21 cellular contexts compared by ENCODE assay signal in the genomic region with DNA sequence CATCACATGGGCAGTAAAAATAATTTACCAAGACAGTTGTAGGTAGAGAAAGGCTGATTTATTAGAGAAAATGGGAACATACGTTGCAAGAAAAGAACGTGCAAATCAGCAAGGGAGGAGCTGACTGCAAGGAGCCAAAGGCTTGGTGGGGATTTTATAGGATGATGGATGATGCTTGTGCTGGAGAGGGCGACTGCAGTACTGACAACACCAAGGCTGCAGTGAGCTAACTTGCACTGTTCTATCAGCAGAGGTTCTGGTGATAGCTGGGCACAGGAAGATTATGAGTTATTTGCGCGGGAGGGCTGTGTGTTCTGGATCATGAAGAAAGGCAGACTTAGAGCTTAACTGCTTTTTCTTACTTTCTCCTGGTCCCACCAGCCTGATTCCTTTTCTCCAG.
DNase-seq lines count a peak whose midpoint lies in the region; ATAC-seq and TF ChIP-seq lines count a peak whose summit lies in the region.
"Had no signal": no experiment of that assay in that cellular context is flagged by ENCODE, and none has a peak within 500 bp of the region (broad histone marks: within the 10 kb centered on the region; RNA-seq: fewer than 3 reads in every experiment).

No MANE protein-coding gene starts in this region.

- no peaks in the 10 kb centered on the region for H3K36me3 ChIP-seq in upper lobe of right lung

- DNase-seq in activated B cell treated with CpG ODN at 0.5 μM for 24 hours, result no peak
- peak; percentile 46 for DNase-seq in left kidney (ENCODE audit: low read depth, low spot score)
- DNase-seq in posterior vena cava (ENCODE audit: low spot score), result peak; percentile 20
- peak; percentile 17 for DNase-seq in upper lobe of right lung
- DNase-seq in stimulated activated CD4-positive, alpha-beta T cell treated with anti-CD3 and anti-CD28 coated beads, Interleukin-2, amount 100 ng/mL, for 48 hours, result no peak
- no peak for DNase-seq in activated CD8-positive, alpha-beta memory T cell treated with anti-CD3 and anti-CD28 coated beads for 24 hours
- DNase-seq in NCI-H1417 treated with DMSO at 0.1 percent for 48 hours (lab: John Stamatoyannopoulos, UW), result no peak
- DNase-seq: ACHN; C1 segment of cervical spinal cord; Calu3; CD8-positive, alpha-beta memory T cell; DMS153; IMR-90; MV-4-11; NCI-H1105 treated with DMSO at 0.1 percent for 48 hours; NCI-H1694 treated with DMSO at 0.1 percent for 48 hours; NCI-H2081 treated with DMSO at 0.1 percent for 48 hours; SHP77 treated with DMSO at 0.1 percent for 48 hours had no signal

- H3K27ac Mint-ChIP-seq in activated B cell treated with CpG ODN at 0.5 μM for 24 hours, result peak overlapping the region; percentile 6
- H3K27ac Mint-ChIP-seq: CD8-positive, alpha-beta memory T cell had no signal

- H3K4me1 Mint-ChIP-seq in activated B cell treated with CpG ODN at 0.5 μM for 24 hours, result peaks cover 4% of the 10 kb centered on the region
- H3K4me1 Mint-ChIP-seq: CD8-positive, alpha-beta memory T cell had no signal

- POLR2A ChIA-PET in activated B cell treated with CpG ODN at 0.5 μM for 24 hours (lab: Charles Lee), result no interaction called here

- H3K9me3 ChIP-seq in upper lobe of right lung, result no peaks in the 10 kb centered on the region

- H3K27me3 Mint-ChIP-seq in activated B cell treated with CpG ODN at 0.5 μM for 24 hours, result no peaks in the 10 kb centered on the region

- H3K4me3 Mint-ChIP-seq in activated B cell treated with CpG ODN at 0.5 μM for 24 hours, result no peak overlapping the region
- H3K4me3 Mint-ChIP-seq: CD8-positive, alpha-beta memory T cell had no signal

- ATAC-seq in activated B cell treated with CpG ODN at 0.5 μM for 24 hours (ENCODE audit: low read depth) (no peak), upper lobe of right lung (no peak), GM21528 (IDR thresholded peaks at IDR 0.05; ENCODE audit: low FRiP score, unreplicated experiment) (no peak)

- no peak overlapping the region for H3K4me3 ChIP-seq in upper lobe of right lung
- H3K4me3 ChIP-seq: SK-N-MC had no signal

- intact Hi-C loops in activated B cell treated with CpG ODN at 0.5 μM for 24 hours (cut with micrococcal nuclease), result no loop called here
- intact Hi-C loops in posterior vena cava (cut with DNase I), result loop anchor here in 1 of 2 donors (10.0 kb wide), 2 partner anchors 65 to 265 kb away; partner anchors contain the start of gene GADD45G
- intact Hi-C loops in upper lobe of right lung (cut with DNase I), result no loop called here

- no peak overlapping the region for H3K27ac ChIP-seq in upper lobe of right lung
- H3K27ac ChIP-seq: RWPE1, SK-N-MC had no signal

- peaks cover 10% of the 10 kb centered on the region for H3K4me1 ChIP-seq in upper lobe of right lung

- no peaks in the 10 kb centered on the region for H3K9me3 Mint-ChIP-seq in activated B cell treated with CpG ODN at 0.5 μM for 24 hours
- H3K9me3 Mint-ChIP-seq: CD8-positive, alpha-beta memory T cell had no signal

- TF ChIP-seq CTCF in activated B cell treated with CpG ODN at 0.5 μM for 24 hours (IDR thresholded peaks at IDR 0.05), result no peak
- no peak for TF ChIP-seq CTCF in upper lobe of right lung (IDR thresholded peaks at IDR 0.05)

- H3K36me3 Mint-ChIP-seq in activated B cell treated with CpG ODN at 0.5 μM for 24 hours (ENCODE audit: low read depth), result no peaks in the 10 kb centered on the region
- H3K36me3 Mint-ChIP-seq: CD8-positive, alpha-beta memory T cell had no signal

- CTCF ChIA-PET in activated B cell treated with CpG ODN at 0.5 μM for 24 hours (lab: Charles Lee), result no interaction called here

- no peaks in the 10 kb centered on the region for H3K27me3 ChIP-seq in upper lobe of right lung

Comparison
In these comparisons a context has a peak if more than half of its experiments do, and no peak if none do; other contexts are left out.
1. DNase-seq: peak in left kidney (single experiment), posterior vena cava (single experiment) and upper lobe of right lung (single experiment); none in activated B cell treated with CpG ODN at 0.5 μM for 24 hours (single experiment), stimulated activated CD4-positive, alpha-beta T cell treated with anti-CD3 and anti-CD28 coated beads, Interleukin-2, amount 100 ng/mL, for 48 hours (0 of 2), activated CD8-positive, alpha-beta memory T cell treated with anti-CD3 and anti-CD28 coated beads for 24 hours (single experiment) and NCI-H1417 treated with DMSO at 0.1 percent for 48 hours (single experiment).